8 cellular contexts compared by ENCODE assay signal in genomic region chr7:5898480-5899224, GRCh38.
DNase-seq lines count a peak whose midpoint lies in the region; ATAC-seq and TF ChIP-seq lines count a peak whose summit lies in the region.
"Not testable (repeated sequence)": the region's sequence is repeated elsewhere in the genome, so short reads cannot be mapped to it uniquely, and the experiment has no call there.

Gene CCZ1 (plus strand): TSS chr7:5898733. CDS start chr7:5898800, 67 bp downstream.

- peak; percentile 19 for TF ChIP-seq CTCF in AG04449 (IDR thresholded peaks at IDR 0.05; ENCODE audit: insufficient read depth, low read length, missing control alignments)

- ATAC-seq in GM18870 (IDR thresholded peaks at IDR 0.05; ENCODE audit: unreplicated experiment) (peak; percentile 73), HG03045 (IDR thresholded peaks at IDR 0.05; ENCODE audit: unreplicated experiment) (peak; percentile 94)

- CTCF ChIA-PET in AG04449 (lab: Yijun Ruan, JAX): not testable (repeated sequence)

- H3K4me3 ChIP-seq in AG04449 (ENCODE audit: low read depth, low read length): peak within 1 kb of the TSS; percentile 50

- not testable (repeated sequence) for DNase-seq in AG04449 (ENCODE audit: low read depth, low spot score)
- DNase-seq in NCI-H2171 (lab: John Stamatoyannopoulos, UW) (peak; percentile 51), islet precursor cell (peak; percentile 78)
- DNase-seq in activated CD4-positive, alpha-beta T cell treated with anti-CD3 and anti-CD28 coated beads for 1 hour: peak; percentile 77
- DNase-seq in central memory CD4-positive, alpha-beta T cell: peak; percentile 59
- DNase-seq in stimulated activated CD4-positive, alpha-beta T cell treated with anti-CD3 and anti-CD28 coated beads, Interleukin-12 subunit alpha, Interleukin-12 subunit beta, amount 100 ng/mL, for 24 hours (ENCODE audit: low read depth in 2 of 2): peak; percentile 74 to 75

- POLR2A ChIA-PET in AG04449 (lab: Yijun Ruan, JAX): not testable (repeated sequence)
